Comparison of ENCODE assay signal across 1 cellular context in the genomic region with DNA sequence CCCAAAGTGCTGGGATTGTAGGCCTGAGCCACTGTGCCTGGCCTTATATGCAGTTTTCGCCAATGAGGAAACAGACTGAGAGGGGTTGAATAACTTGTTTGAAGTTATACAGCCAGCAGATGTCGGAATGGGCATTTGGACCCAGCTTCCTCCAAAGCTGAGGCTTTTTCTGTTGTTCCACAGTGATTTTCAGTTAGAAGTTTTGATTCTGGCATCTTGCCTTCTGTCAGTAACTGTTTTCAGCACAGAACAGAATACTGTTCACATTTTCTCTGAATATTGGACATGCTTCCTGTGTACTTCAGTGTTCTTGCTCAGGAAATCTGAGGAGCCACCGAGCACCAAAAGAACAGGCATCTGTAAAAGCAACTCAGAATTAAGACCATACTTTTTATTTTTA.
TF ChIP-seq lines count a peak whose summit lies in the region.

No MANE protein-coding gene starts in this region.

TF ChIP-seq in GM23338, 12 proteins besides CTCF, POLR2A, EP300 and RAD21 (continued from another document):
- TF ChIP-seq ZNF462 (CRISPR knock-in tag; IDR thresholded peaks at IDR 0.05) (no peak), STAT1 (IDR thresholded peaks at IDR 0.05; ENCODE audit: unreplicated experiment) (no peak), JUNB (IDR thresholded peaks at IDR 0.05; ENCODE audit: unreplicated experiment) (no peak), NANOG (IDR thresholded peaks at IDR 0.05; ENCODE audit: borderline replicate concordance) (no peak), EZH2 (IDR thresholded peaks at IDR 0.05; ENCODE audit: low read depth, unreplicated experiment) (no peak)
